21 cellular contexts compared by ENCODE assay signal in genomic region chr4:48767530-48767929, GRCh38. TPM values are rescaled to one million over a fixed set of nuclear protein-coding genes. Genes with fewer than 3 reads are reported as not detected.
DNase-seq lines count a peak whose midpoint lies in the region; ATAC-seq lines count a peak whose summit lies in the region.
"Had no signal": no experiment of that assay in that cellular context is flagged by ENCODE, and none has a peak within 500 bp of the region (broad histone marks: within the 10 kb centered on the region; RNA-seq: fewer than 3 reads in every experiment).

No MANE protein-coding gene starts in this region.

- H3K9me3 ChIP-seq in CD4-positive, alpha-beta memory T cell (ENCODE audit: control insufficient read depth in 1 of 2, low read length in 2 of 2) = no peaks in the 10 kb centered on the region

- H3K4me1 Mint-ChIP-seq in activated CD4-positive, alpha-beta T cell treated with anti-CD3 and anti-CD28 coated beads, Interleukin-2, amount 10 ng/mL, durations not matched to agents 24 days and 14 days = peaks cover 37% of the 10 kb centered on the region
- peaks cover 44 to 71% (median 56%) of the 10 kb centered on the region in 4 donors for H3K4me1 Mint-ChIP-seq in CD4-positive, alpha-beta memory T cell
- H3K4me1 Mint-ChIP-seq in activated T-helper 1 cell treated with anti-CD3 and anti-CD28 coated beads, Interleukin-12 subunit alpha, Interleukin-12 subunit beta, Interleukin-2, Interleukin-4 antibody, amounts not matched to agents 30 ng/mL and 10 ng/mL and 1 ng/mL, durations not matched to agents 14 hours and 24 hours and 36 hours (ENCODE audit: low read depth) = peaks cover 32% of the 10 kb centered on the region
- H3K4me1 Mint-ChIP-seq in natural killer cell treated with Interleukin-12 subunit alpha and Interleukin-12 subunit beta and Interleukin-15 and Interleukin-18, amount 100 ng/mL, for 72 hours (ENCODE audit: low read depth in 2 of 2) = peaks cover 45 to 58% of the 10 kb centered on the region in 2 donors

- ATAC-seq in natural killer cell treated with Interleukin-12 subunit alpha and Interleukin-12 subunit beta and Interleukin-15 and Interleukin-18, amount 100 ng/mL, for 72 hours = no peak
- ATAC-seq in Right ventricle myocardium superior (ENCODE audit: poor library complexity) = no peak

- H3K4me1 ChIP-seq in CD4-positive, alpha-beta memory T cell (ENCODE audit: insufficient read depth, low read length) = peaks cover 62% of the 10 kb centered on the region

- no peak overlapping the region for H3K4me3 ChIP-seq in CD4-positive, alpha-beta memory T cell (ENCODE audit: low read length in 2 of 2)
- H3K4me3 ChIP-seq: PC-9 had no signal

- H3K27ac ChIP-seq in CD4-positive, alpha-beta memory T cell (ENCODE audit: low read depth, low read length) = no peak overlapping the region
- H3K27ac ChIP-seq: PC-9 had no signal

- POLR2A ChIA-PET in CD4-positive, alpha-beta memory T cell (lab: Charles Lee; ENCODE audit: partially characterized antibody) = interaction anchor here (4.9 kb wide), 1 partner anchor 12 kb away, joined by 16 read pairs; the partner anchor contains the start of gene FRYL

- H3K36me3 ChIP-seq in CD4-positive, alpha-beta memory T cell (ENCODE audit: insufficient read depth, low read length) = no peaks in the 10 kb centered on the region

- CTCF ChIA-PET in CD4-positive, alpha-beta memory T cell (lab: Charles Lee; ENCODE audit: partially characterized antibody) = interaction anchor here (1.1 kb wide), 1 partner anchor 12 kb away, joined by 4 read pairs; the partner anchor contains the start of gene FRYL

- H3K9me3 Mint-ChIP-seq in activated CD4-positive, alpha-beta T cell treated with anti-CD3 and anti-CD28 coated beads, Interleukin-2, amount 10 ng/mL, durations not matched to agents 24 days and 14 days = peaks cover 7% of the 10 kb centered on the region
- H3K9me3 Mint-ChIP-seq in CD4-positive, alpha-beta memory T cell = peaks cover 0 to 3% (median 0%) of the 10 kb centered on the region in 8 donors
- H3K9me3 Mint-ChIP-seq in activated T-helper 1 cell treated with anti-CD3 and anti-CD28 coated beads, Interleukin-12 subunit alpha, Interleukin-12 subunit beta, Interleukin-2, Interleukin-4 antibody, amounts not matched to agents 30 ng/mL and 10 ng/mL and 1 ng/mL, durations not matched to agents 14 hours and 24 hours and 36 hours = no peaks in the 10 kb centered on the region
- H3K9me3 Mint-ChIP-seq in natural killer cell treated with Interleukin-12 subunit alpha and Interleukin-12 subunit beta and Interleukin-15 and Interleukin-18, amount 100 ng/mL, for 72 hours = no peaks in the 10 kb centered on the region
- H3K9me3 Mint-ChIP-seq: IgD-negative memory B cell had no signal

- no peak for DNase-seq in activated CD4-positive, alpha-beta T cell treated with anti-CD3 and anti-CD28 coated beads, Interleukin-2, amount 10 ng/mL, durations not matched to agents 24 days and 14 days
- no peak for DNase-seq in activated CD4-positive, alpha-beta T cell treated with anti-CD3 and anti-CD28 coated beads, Interleukin-2, amount 50 U/mL, for 48 hours
- no peak for DNase-seq in CD4-positive, alpha-beta memory T cell
- no peak for DNase-seq in activated T-helper 1 cell treated with anti-CD3 and anti-CD28 coated beads, Interleukin-12 subunit alpha, Interleukin-12 subunit beta, Interleukin-2, Interleukin-4 antibody, amounts not matched to agents 30 ng/mL and 10 ng/mL and 1 ng/mL, durations not matched to agents 14 hours and 24 hours and 36 hours (ENCODE audit: low spot score)
- no peak for DNase-seq in natural killer cell treated with Interleukin-12 subunit alpha and Interleukin-12 subunit beta and Interleukin-15 and Interleukin-18, amount 100 ng/mL, for 72 hours (ENCODE audit: low spot score)
- DNase-seq in Right ventricle myocardium superior = no peak
- no peak for DNase-seq in amygdala (lab: John Stamatoyannopoulos, UW)
- no peak for DNase-seq in NOMO-1 treated with DMSO at 0.1 percent for 48 hours (lab: John Stamatoyannopoulos, UW; ENCODE audit: unreplicated experiment)
- DNase-seq: 8988T; Calu3; CD4-positive, CD25-positive, alpha-beta regulatory T cell; GF-D8; GOT3; Karpas-422; NCI-H1417 treated with DMSO at 0.1 percent for 48 hours; NCI-H187 treated with DMSO at 0.1 percent for 48 hours; NCI-H2227 treated with DMSO at 0.1 percent for 48 hours; NCI-H524 treated with DMSO at 0.1 percent for 48 hours; PC-9 had no signal

- no peak overlapping the region for H3K4me3 Mint-ChIP-seq in activated CD4-positive, alpha-beta T cell treated with anti-CD3 and anti-CD28 coated beads, Interleukin-2, amount 10 ng/mL, durations not matched to agents 24 days and 14 days
- peak overlapping the region in 5 of 8 donors; percentile 15 to 47 (median 40) for H3K4me3 Mint-ChIP-seq in CD4-positive, alpha-beta memory T cell
- H3K4me3 Mint-ChIP-seq in activated T-helper 1 cell treated with anti-CD3 and anti-CD28 coated beads, Interleukin-12 subunit alpha, Interleukin-12 subunit beta, Interleukin-2, Interleukin-4 antibody, amounts not matched to agents 30 ng/mL and 10 ng/mL and 1 ng/mL, durations not matched to agents 14 hours and 24 hours and 36 hours = no peak overlapping the region
- H3K4me3 Mint-ChIP-seq in natural killer cell treated with Interleukin-12 subunit alpha and Interleukin-12 subunit beta and Interleukin-15 and Interleukin-18, amount 100 ng/mL, for 72 hours = peak overlapping the region; percentile 38
- H3K4me3 Mint-ChIP-seq: B cell had no signal

- H3K27ac Mint-ChIP-seq in activated CD4-positive, alpha-beta T cell treated with anti-CD3 and anti-CD28 coated beads, Interleukin-2, amount 10 ng/mL, durations not matched to agents 24 days and 14 days = peak overlapping the region; percentile 1
- no peak overlapping the region for H3K27ac Mint-ChIP-seq in CD4-positive, alpha-beta memory T cell
- peak overlapping the region; percentile 29 for H3K27ac Mint-ChIP-seq in activated T-helper 1 cell treated with anti-CD3 and anti-CD28 coated beads, Interleukin-12 subunit alpha, Interleukin-12 subunit beta, Interleukin-2, Interleukin-4 antibody, amounts not matched to agents 30 ng/mL and 10 ng/mL and 1 ng/mL, durations not matched to agents 14 hours and 24 hours and 36 hours
- no peak overlapping the region for H3K27ac Mint-ChIP-seq in natural killer cell treated with Interleukin-12 subunit alpha and Interleukin-12 subunit beta and Interleukin-15 and Interleukin-18, amount 100 ng/mL, for 72 hours
- H3K27ac Mint-ChIP-seq: B cell; CD4-positive, CD25-positive, alpha-beta regulatory T cell had no signal

- H3K36me3 Mint-ChIP-seq in activated CD4-positive, alpha-beta T cell treated with anti-CD3 and anti-CD28 coated beads, Interleukin-2, amount 10 ng/mL, durations not matched to agents 24 days and 14 days (ENCODE audit: low read depth) = peaks cover 32% of the 10 kb centered on the region
- peaks cover 10 to 29% of the 10 kb centered on the region in 2 donors for H3K36me3 Mint-ChIP-seq in CD4-positive, alpha-beta memory T cell
- peaks cover 20% of the 10 kb centered on the region for H3K36me3 Mint-ChIP-seq in activated T-helper 1 cell treated with anti-CD3 and anti-CD28 coated beads, Interleukin-12 subunit alpha, Interleukin-12 subunit beta, Interleukin-2, Interleukin-4 antibody, amounts not matched to agents 30 ng/mL and 10 ng/mL and 1 ng/mL, durations not matched to agents 14 hours and 24 hours and 36 hours (ENCODE audit: low read depth)
- H3K36me3 Mint-ChIP-seq in natural killer cell treated with Interleukin-12 subunit alpha and Interleukin-12 subunit beta and Interleukin-15 and Interleukin-18, amount 100 ng/mL, for 72 hours = peaks cover 7% of the 10 kb centered on the region

- H3K27me3 Mint-ChIP-seq in activated CD4-positive, alpha-beta T cell treated with anti-CD3 and anti-CD28 coated beads, Interleukin-2, amount 10 ng/mL, durations not matched to agents 24 days and 14 days = no peaks in the 10 kb centered on the region
- H3K27me3 Mint-ChIP-seq in CD4-positive, alpha-beta memory T cell = no peaks in the 10 kb centered on the region
- H3K27me3 Mint-ChIP-seq in activated T-helper 1 cell treated with anti-CD3 and anti-CD28 coated beads, Interleukin-12 subunit alpha, Interleukin-12 subunit beta, Interleukin-2, Interleukin-4 antibody, amounts not matched to agents 30 ng/mL and 10 ng/mL and 1 ng/mL, durations not matched to agents 14 hours and 24 hours and 36 hours (ENCODE audit: insufficient read depth) = no peaks in the 10 kb centered on the region
- no peaks in the 10 kb centered on the region for H3K27me3 Mint-ChIP-seq in natural killer cell treated with Interleukin-12 subunit alpha and Interleukin-12 subunit beta and Interleukin-15 and Interleukin-18, amount 100 ng/mL, for 72 hours
- H3K27me3 Mint-ChIP-seq: B cell; CD4-positive, CD25-positive, alpha-beta regulatory T cell; IgD-negative memory B cell had no signal

- intact Hi-C loops in activated CD4-positive, alpha-beta T cell treated with anti-CD3 and anti-CD28 coated beads, Interleukin-2, amount 10 ng/mL, durations not matched to agents 24 days and 14 days (cut with micrococcal nuclease) = no loop called here
- intact Hi-C loops in CD4-positive, alpha-beta memory T cell (cut with micrococcal nuclease) = no loop called here
- intact Hi-C loops in activated T-helper 1 cell treated with anti-CD3 and anti-CD28 coated beads, Interleukin-12 subunit alpha, Interleukin-12 subunit beta, Interleukin-2, Interleukin-4 antibody, amounts not matched to agents 30 ng/mL and 10 ng/mL and 1 ng/mL, durations not matched to agents 14 hours and 24 hours and 36 hours (cut with micrococcal nuclease) = no loop called here
- intact Hi-C loops in Right ventricle myocardium superior (cut with DNase I) = no loop called here

- H3K27me3 ChIP-seq in CD4-positive, alpha-beta memory T cell (ENCODE audit: insufficient read depth, low read length) = no peaks in the 10 kb centered on the region

RNA-seq across cellular contexts. Expression of gene FRYL, which starts 12.5 kb away (rescaled TPM):
- 62.0 and 66.0 TPM in 2 replicates for total RNA-seq in activated CD4-positive, alpha-beta T cell treated with anti-CD3 and anti-CD28 coated beads, Interleukin-2, amount 10 ng/mL, durations not matched to agents 24 days and 14 days
- total RNA-seq in CD4-positive, alpha-beta memory T cell = 100 to 1,000 TPM; 124 to 134 TPM
- polyA plus RNA-seq in CD4-positive, alpha-beta memory T cell = 10 to 100 TPM; 17.1 to 43.6 TPM
- 70.3 and 80.0 TPM in 2 replicates for total RNA-seq in activated T-helper 1 cell treated with anti-CD3 and anti-CD28 coated beads, Interleukin-12 subunit alpha, Interleukin-12 subunit beta, Interleukin-2, Interleukin-4 antibody, amounts not matched to agents 30 ng/mL and 10 ng/mL and 1 ng/mL, durations not matched to agents 14 hours and 24 hours and 36 hours
- total RNA-seq in natural killer cell treated with Interleukin-12 subunit alpha and Interleukin-12 subunit beta and Interleukin-15 and Interleukin-18, amount 100 ng/mL, for 72 hours = 100 to 1,000 TPM in 1 of 2 donors, 10 to 100 TPM in 1; 99.0 to 113 TPM
- total RNA-seq in Right ventricle myocardium superior = 27.9 TPM

Comparison
In these comparisons a context has a peak if more than half of its experiments do, and no peak if none do; other contexts are left out.
1. H3K27ac Mint-ChIP-seq: peak in activated CD4-positive, alpha-beta T cell treated with anti-CD3 and anti-CD28 coated beads, Interleukin-2, amount 10 ng/mL, durations not matched to agents 24 days and 14 days (single experiment) and activated T-helper 1 cell treated with anti-CD3 and anti-CD28 coated beads, Interleukin-12 subunit alpha, Interleukin-12 subunit beta, Interleukin-2, Interleukin-4 antibody, amounts not matched to agents 30 ng/mL and 10 ng/mL and 1 ng/mL, durations not matched to agents 14 hours and 24 hours and 36 hours (single experiment); none in CD4-positive, alpha-beta memory T cell (0 of 7) and natural killer cell treated with Interleukin-12 subunit alpha and Interleukin-12 subunit beta and Interleukin-15 and Interleukin-18, amount 100 ng/mL, for 72 hours (0 of 2).
2. H3K4me3 Mint-ChIP-seq: peak in CD4-positive, alpha-beta memory T cell (5 of 8) and natural killer cell treated with Interleukin-12 subunit alpha and Interleukin-12 subunit beta and Interleukin-15 and Interleukin-18, amount 100 ng/mL, for 72 hours (single experiment); none in activated CD4-positive, alpha-beta T cell treated with anti-CD3 and anti-CD28 coated beads, Interleukin-2, amount 10 ng/mL, durations not matched to agents 24 days and 14 days (single experiment) and activated T-helper 1 cell treated with anti-CD3 and anti-CD28 coated beads, Interleukin-12 subunit alpha, Interleukin-12 subunit beta, Interleukin-2, Interleukin-4 antibody, amounts not matched to agents 30 ng/mL and 10 ng/mL and 1 ng/mL, durations not matched to agents 14 hours and 24 hours and 36 hours (single experiment).